In genomic region chr12:119158004-119158776, GRCh38 we compare ENCODE assay signal across 21 cellular contexts. TPM values are rescaled to one million over a fixed set of nuclear protein-coding genes. Genes with fewer than 3 reads are reported as not detected.
DNase-seq lines count a peak whose midpoint lies in the region; ATAC-seq and TF ChIP-seq lines count a peak whose summit lies in the region.
"Had no signal": no experiment of that assay in that cellular context is flagged by ENCODE, and none has a peak within 500 bp of the region (broad histone marks: within the 10 kb centered on the region; RNA-seq: fewer than 3 reads in every experiment).

No MANE protein-coding gene starts in this region.

- no peak overlapping the region for H3K27ac ChIP-seq in BLaER1
- H3K27ac ChIP-seq in heart right ventricle, result peak overlapping the region; percentile 42 to 88 (median 80)
- H3K27ac ChIP-seq in tibial nerve, result no peak overlapping the region
- H3K27ac ChIP-seq: A549, KMS-11, ovary, right lobe of liver, WERI-Rb-1 had no signal

- TF ChIP-seq POLR2A in tibial nerve (IDR thresholded peaks at IDR 0.05), result no peak

- no peaks in the 10 kb centered on the region for H3K36me3 ChIP-seq in BLaER1
- H3K36me3 ChIP-seq in heart right ventricle, result no peaks in the 10 kb centered on the region
- no peaks in the 10 kb centered on the region for H3K36me3 ChIP-seq in tibial nerve
- H3K36me3 ChIP-seq: ovary, right lobe of liver had no signal

- WGBS in heart right ventricle, 2 donors, result 44 to 52% methylated on average over 14 of the region's 14 CpGs
- 71 to 82% methylated on average over 14 of the region's 14 CpGs for WGBS in tibial nerve, 2 donors

- H3K9me3 ChIP-seq in BLaER1 (peaks cover 15% of the 10 kb centered on the region), heart right ventricle (no peaks in the 10 kb centered on the region), tibial nerve (peaks cover 0 to 13% (median 0%) of the 10 kb centered on the region in 4 donors)
- H3K9me3 ChIP-seq: A549, ovary, right lobe of liver had no signal

- intact Hi-C loops in heart right ventricle (cut with DNase I), result no loop called here

- peaks cover 17% of the 10 kb centered on the region for H3K4me1 ChIP-seq in BLaER1
- peaks cover 0 to 48% (median 12%) of the 10 kb centered on the region in 9 donors for H3K4me1 ChIP-seq in heart right ventricle
- H3K4me1 ChIP-seq in tibial nerve, result no peaks in the 10 kb centered on the region
- H3K4me1 ChIP-seq: A549, right lobe of liver had no signal

- H3K4me2 ChIP-seq in BLaER1, result peak overlapping the region; percentile 13; the same call in 1 of the 2 replicates
- H3K4me2 ChIP-seq: A549, KMS-11 had no signal

- peak; percentile 35 to 87 (median 74) for ATAC-seq in heart right ventricle
- ATAC-seq in GM18519 (IDR thresholded peaks at IDR 0.05; ENCODE audit: low FRiP score, unreplicated experiment), result no peak
- ATAC-seq: A549; activated CD8-positive, alpha-beta memory T cell treated with anti-CD3 and anti-CD28 coated beads, Interleukin-2, amount 10 ng/mL, durations not matched to agents 7 days and 5 days; activated T-cell treated with anti-CD3 and anti-CD28 coated beads, Interleukin-2, amount 50 U/mL, for 72 hours; natural killer cell; right lobe of liver had no signal

- no peak overlapping the region for H3K9ac ChIP-seq in BLaER1
- H3K9ac ChIP-seq: KMS-11 had no signal

- H3K27me3 ChIP-seq in BLaER1 (no peaks in the 10 kb centered on the region), heart right ventricle (peaks cover 0 to 4% (median 0%) of the 10 kb centered on the region in 7 donors), tibial nerve (peaks cover 0 to 6% of the 10 kb centered on the region in 2 donors)
- H3K27me3 ChIP-seq: ovary, right lobe of liver had no signal

- peak; percentile 45 for DNase-seq in NCI-H69 (lab: John Stamatoyannopoulos, UW)
- peak in 1 of 2 donors; percentile 51 for DNase-seq in heart right ventricle
- DNase-seq in retinal pigment epithelial cell (ENCODE audit: low read depth), result no peak
- DNase-seq in NCI-H82 treated with DMSO at 0.1 percent for 48 hours (lab: John Stamatoyannopoulos, UW; ENCODE audit: unreplicated experiment), result no peak
- DNase-seq in tibial nerve (ENCODE audit: low spot score in 2 of 2), result no peak
- no peak for DNase-seq in HUDEP-2 (lab: John Stamatoyannopoulos, UW; ENCODE audit: unreplicated experiment in 76 of 76)
- DNase-seq: activated CD4-positive, alpha-beta T cell treated with anti-CD3 and anti-CD28 coated beads, Interleukin-2, amount 10 ng/mL, durations not matched to agents 7 days and 5 days; activated CD8-positive, alpha-beta memory T cell treated with anti-CD3 and anti-CD28 coated beads, Interleukin-2, amount 10 ng/mL, durations not matched to agents 7 days and 5 days; activated T-cell treated with anti-CD3 and anti-CD28 coated beads, Interleukin-2, amount 50 U/mL, for 72 hours; mesendoderm; natural killer cell; NCI-H146; NCI-H774; ovary; right lobe of liver; stimulated activated CD4-positive, alpha-beta T cell treated with anti-CD3 and anti-CD28 coated beads, Interleukin-15, amount 100 ng/mL, for 24 hours; WERI-Rb-1 had no signal

- H3K4me3 ChIP-seq in BLaER1 (no peak overlapping the region), heart right ventricle (peak overlapping the region in 8 of 10 donors; percentile 6 to 41 (median 34)), retinal pigment epithelial cell (ENCODE audit: low read length) (peak overlapping the region; percentile 25), tibial nerve (no peak overlapping the region)
- H3K4me3 ChIP-seq: A549, ovary, right lobe of liver had no signal

- no peaks in the 10 kb centered on the region for H4K20me1 ChIP-seq in BLaER1

- no peak for TF ChIP-seq EP300 in tibial nerve (IDR thresholded peaks at IDR 0.05)

- no peak for TF ChIP-seq CTCF in heart right ventricle (IDR thresholded peaks at IDR 0.05)
- no peak for TF ChIP-seq CTCF in retinal pigment epithelial cell (conservative IDR thresholded peaks at IDR 0.05; ENCODE audit: low read depth, low read length)
- TF ChIP-seq CTCF in tibial nerve (IDR thresholded peaks at IDR 0.05), result no peak

RNA-seq across cellular contexts. Expression of gene HSPB8, which starts 20.5 kb away (rescaled TPM):
- 100 to 1,000 TPM; 421 to 720 (median 568) TPM for total RNA-seq in heart right ventricle
- polyA plus RNA-seq in heart right ventricle, result 100 to 1,000 TPM; 250 to 442 TPM
- total RNA-seq in tibial nerve, result 10 to 100 TPM; 13.1 to 23.9 (median 19.8) TPM
- total RNA-seq: activated CD4-positive, alpha-beta T cell treated with anti-CD3 and anti-CD28 coated beads, Interleukin-2, amount 10 ng/mL, durations not matched to agents 7 days and 5 days; activated CD8-positive, alpha-beta memory T cell treated with anti-CD3 and anti-CD28 coated beads, Interleukin-2, amount 10 ng/mL, durations not matched to agents 7 days and 5 days; activated T-cell treated with anti-CD3 and anti-CD28 coated beads, Interleukin-2, amount 50 U/mL, for 72 hours; natural killer cell had no signal

Comparison
In these comparisons a context has a peak if more than half of its experiments do, and no peak if none do; other contexts are left out.
1. H3K27ac ChIP-seq: peak in heart right ventricle (10 of 10); none in BLaER1 (single experiment) and tibial nerve (0 of 4).
2. H3K4me3 ChIP-seq: peak in heart right ventricle (8 of 10) and retinal pigment epithelial cell (single experiment); none in BLaER1 (single experiment) and tibial nerve (0 of 4).
3. RNA of gene HSPB8, which starts 20.5 kb away (total RNA-seq): 421 to 720 TPM in heart right ventricle; 13.1 to 23.9 TPM in tibial nerve; every median in the first group is over 10 times any median in the second.